ENCODE assay signal across 18 cellular contexts in the genomic region with DNA sequence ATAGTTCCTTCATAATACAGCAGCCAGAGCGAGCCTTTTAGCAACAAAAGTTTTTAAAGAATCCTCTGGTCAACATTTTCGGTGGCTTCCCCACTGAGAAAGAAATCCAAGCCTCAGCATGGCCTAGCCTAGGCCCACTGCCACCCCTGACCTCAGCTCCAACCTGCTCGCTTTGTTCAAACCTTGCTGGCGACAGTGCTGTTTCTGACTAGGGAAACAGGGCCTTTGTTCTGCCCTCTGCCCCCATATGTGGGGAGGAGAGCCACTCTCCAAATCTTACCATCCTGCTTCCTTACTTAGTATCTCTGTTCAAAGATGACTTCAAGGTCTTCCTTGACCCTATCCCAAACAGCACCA.
DNase-seq lines count a peak whose midpoint lies in the region; ATAC-seq, FAIRE-seq and TF ChIP-seq lines count a peak whose summit lies in the region.
"Had no signal": no experiment of that assay in that cellular context is flagged by ENCODE, and none has a peak within 500 bp of the region (broad histone marks: within the 10 kb centered on the region; RNA-seq: fewer than 3 reads in every experiment).

No MANE protein-coding gene starts in this region.

- TF ChIP-seq POLR2A in GM12878 (IDR thresholded peaks at IDR 0.05; ENCODE audit: low read depth, low read length), result peak; percentile 59

- H3K9me3 ChIP-seq in GM12878 (replicated peaks; ENCODE audit: control insufficient read depth, insufficient read depth, low read length), result peaks cover 3% of the 10 kb centered on the region; the same call in 2 of the 3 replicates
- H3K9me3 ChIP-seq: SJSA1 had no signal

- BruUV-seq in Calu3 (replicated peaks; lab: Mats Ljungman, UMichigan) (no TSS peak), GM12878 (replicated peaks; lab: Mats Ljungman, UMichigan) (no TSS peak)

- intact Hi-C loops in Calu3 (cut with micrococcal nuclease; ENCODE audit: unreplicated experiment) (no loop called here), GM12878 (cut with micrococcal nuclease; ENCODE audit: unreplicated experiment) (no loop called here)

- H3K9ac ChIP-seq in GM12878 (ENCODE audit: control insufficient read depth, insufficient read depth, low read length), result no peak overlapping the region
- H3K9ac ChIP-seq: GM23248 had no signal

- H3K4me3 Mint-ChIP-seq in Calu3 (ENCODE audit: low read depth, unreplicated experiment) (no peak overlapping the region), HFFc6 (peak overlapping the region; percentile 5; the same call in 1 of the 2 replicates), memory B cell (no peak overlapping the region)
- H3K4me3 Mint-ChIP-seq: B cell; CD4-positive, alpha-beta T cell had no signal

- H4K20me1 ChIP-seq in GM12878 (ENCODE audit: control insufficient read depth, insufficient read depth), result no peaks in the 10 kb centered on the region

- H3K9me3 Mint-ChIP-seq in Calu3 (ENCODE audit: low read depth, unreplicated experiment) (peaks cover 3% of the 10 kb centered on the region), HFFc6 (no peaks in the 10 kb centered on the region; the same call in 1 of the 2 replicates), memory B cell (peaks cover 9% of the 10 kb centered on the region)

- CTCF ChIA-PET in Calu3 (lab: Charles Lee) (no interaction called here), GM12878 (lab: Yijun Ruan, JAX) (no interaction called here), GM10248 (lab: Yijun Ruan, JAX) (interaction anchor here (0.6 to 1.7 kb wide), 4 partner anchors 9 to 272 kb away, joined by 3 to 4 read pairs (median 3); no protein-coding TSS in a partner anchor)

- no peak for TF ChIP-seq RAD21 in GM12878 (IDR thresholded peaks at IDR 0.05; ENCODE audit: insufficient read depth, low read depth, low read length)

- in situ Hi-C loops in GM12878 (cut with MboI), result no loop called here

- H3K27me3 Mint-ChIP-seq in Calu3 (ENCODE audit: unreplicated experiment) (no peaks in the 10 kb centered on the region), HFFc6 (ENCODE audit: insufficient read depth) (peaks cover 33% of the 10 kb centered on the region), memory B cell (no peaks in the 10 kb centered on the region)
- H3K27me3 Mint-ChIP-seq: B cell; CD4-positive, alpha-beta T cell had no signal

- peaks cover 13% of the 10 kb centered on the region for H3K4me1 ChIP-seq in GM12878 (ENCODE audit: control insufficient read depth, insufficient read depth, low read length)

- H3K27ac ChIP-seq in GM12878 (ENCODE audit: control insufficient read depth, insufficient read depth), result no peak overlapping the region
- H3K27ac ChIP-seq in substantia nigra (ENCODE audit: low read depth, low read length, poor library complexity, severe bottlenecking), result no peak overlapping the region
- H3K27ac ChIP-seq: GM23248, SJSA1 had no signal

- H3K27ac Mint-ChIP-seq in Calu3 (ENCODE audit: unreplicated experiment) (peak overlapping the region; percentile 45), HFFc6 (peak overlapping the region; percentile 3; the same call in 1 of the 2 replicates), memory B cell (peak overlapping the region; percentile 2)
- H3K27ac Mint-ChIP-seq: B cell; CD4-positive, alpha-beta T cell had no signal

- DNase-seq in Calu3, result no peak
- DNase-seq in HFFc6, result no peak
- no peak for DNase-seq in GM12878 (ENCODE audit: low read depth, low spot score)
- no peak for DNase-seq in memory B cell (ENCODE audit: low spot score in 2 of 2)
- DNase-seq in NOMO-1 (lab: John Stamatoyannopoulos, UW; ENCODE audit: unreplicated experiment in 2 of 2), result no peak
- no peak for DNase-seq in substantia nigra (lab: John Stamatoyannopoulos, UW)
- no peak for DNase-seq in GM10248 (ENCODE audit: extremely low spot score)
- DNase-seq: CD4-positive, alpha-beta T cell; GM23248; KBM-7; NCI-H146; NCI-H2081; NCI-H510A; NCI-H774; PC-3 had no signal

- H3K36me3 ChIP-seq in GM12878 (ENCODE audit: control insufficient read depth in 2 of 2, insufficient read depth in 2 of 2, low read length in 1 of 2), result peaks cover 2 to 10% of the 10 kb centered on the region in 2 experiments

- POLR2A ChIA-PET in GM12878 (lab: Charles Lee), result no interaction called here
- POLR2A ChIA-PET in GM10248 (lab: Yijun Ruan, JAX), result no interaction called here

- H2AFZ ChIP-seq in GM12878 (ENCODE audit: control insufficient read depth, low read depth, low read length), result no peak overlapping the region
- H2AFZ ChIP-seq: GM23248 had no signal

- SMC1A ChIA-PET in GM12878 (lab: Charles Lee; ENCODE audit: uncharacterized antibody, unreplicated experiment), result no interaction called here

- FAIRE-seq in GM12878 (lab: Jason Lieb, UNC), result no peak

- no peaks in the 10 kb centered on the region for H3K27me3 ChIP-seq in GM12878 (replicated peaks in 1 of 2; ENCODE audit: control insufficient read depth in 2 of 2, insufficient read depth in 2 of 2, low read length in 1 of 2)
- H3K27me3 ChIP-seq: SJSA1 had no signal

- H3K4me1 Mint-ChIP-seq in Calu3 (ENCODE audit: low read depth, unreplicated experiment) (peaks cover 32% of the 10 kb centered on the region), HFFc6 (ENCODE audit: low read depth) (peaks cover 61% of the 10 kb centered on the region), memory B cell (no peaks in the 10 kb centered on the region)
- H3K4me1 Mint-ChIP-seq: B cell had no signal

- no peaks in the 10 kb centered on the region for H3K79me2 ChIP-seq in GM12878 (ENCODE audit: control insufficient read depth, insufficient read depth, low read length)

- peaks cover 6% of the 10 kb centered on the region for H3K36me3 Mint-ChIP-seq in Calu3 (ENCODE audit: insufficient read depth, unreplicated experiment)
- H3K36me3 Mint-ChIP-seq in HFFc6 (ENCODE audit: low read depth), result peaks cover 31% of the 10 kb centered on the region
- peaks cover 21% of the 10 kb centered on the region for H3K36me3 Mint-ChIP-seq in memory B cell

- RAD21 ChIA-PET in GM12878 (lab: Charles Lee; ENCODE audit: unreplicated experiment), result no interaction called here

- WGBS in GM12878 (ENCODE audit: insufficient coverage, insufficient replicate concordance, low lambda C conversion rate, missing lambda C conversion rate), result 85% methylated on average over 4 of the region's 4 CpGs

- H3K4me2 ChIP-seq in GM12878 (ENCODE audit: control insufficient read depth, insufficient read depth), result no peak overlapping the region

- no peak for TF ChIP-seq EP300 in GM12878 (IDR thresholded peaks at IDR 0.05; ENCODE audit: borderline replicate concordance in 1 of 2, control insufficient read depth in 1 of 2, low read depth in 2 of 2, low read length in 2 of 2)

- TF ChIP-seq CTCF in Calu3 (IDR thresholded peaks at IDR 0.05; ENCODE audit: unreplicated experiment) (no peak), HFFc6 (IDR thresholded peaks at IDR 0.05) (no peak), GM12878 (IDR thresholded peaks at IDR 0.05 in 2 of 3, conservative IDR thresholded peaks at IDR 0.05 in 1 of 3; ENCODE audit: control insufficient read depth in 2 of 3, extremely low read depth in 1 of 3, insufficient read depth in 1 of 3, low read depth in 3 of 3, low read length in 3 of 3) (no peak), GM10248 (IDR thresholded peaks at IDR 0.05; ENCODE audit: control extremely low read depth, extremely low read depth, low read depth, missing control alignments) (no peak)

- H3K4me3 ChIP-seq in GM12878, result no peak overlapping the region
- H3K4me3 ChIP-seq: GM23248, SJSA1 had no signal

- ATAC-seq in GM12878 (no peak), memory B cell (ENCODE audit: low read depth) (no peak)
- ATAC-seq: HCT116, PC-3 had no signal

TF ChIP-seq in GM12878, 131 proteins besides CTCF, POLR2A, EP300 and RAD21:
- TF ChIP-seq, protein P1, sequence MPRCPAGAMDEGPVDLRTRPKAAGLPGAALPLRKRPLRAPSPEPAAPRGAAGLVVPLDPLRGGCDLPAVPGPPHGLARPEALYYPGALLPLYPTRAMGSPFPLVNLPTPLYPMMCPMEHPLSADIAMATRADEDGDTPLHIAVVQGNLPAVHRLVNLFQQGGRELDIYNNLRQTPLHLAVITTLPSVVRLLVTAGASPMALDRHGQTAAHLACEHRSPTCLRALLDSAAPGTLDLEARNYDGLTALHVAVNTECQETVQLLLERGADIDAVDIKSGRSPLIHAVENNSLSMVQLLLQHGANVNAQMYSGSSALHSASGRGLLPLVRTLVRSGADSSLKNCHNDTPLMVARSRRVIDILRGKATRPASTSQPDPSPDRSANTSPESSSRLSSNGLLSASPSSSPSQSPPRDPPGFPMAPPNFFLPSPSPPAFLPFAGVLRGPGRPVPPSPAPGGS (IDR thresholded peaks at IDR 0.05; ENCODE audit: borderline replicate concordance, insufficient read depth, low read depth, low read length, poor library complexity, severe bottlenecking), result peak; percentile 20
- TF ChIP-seq POLR2AphosphoS2 (IDR thresholded peaks at IDR 0.05; ENCODE audit: low read depth, low read length), result peak; percentile 52; the same call in 1 of the 2 replicates
- 0 out of 2 replicates have a peak, but pooled peaks have one; percentile 21 for TF ChIP-seq POLR2AphosphoS5 (IDR thresholded peaks at IDR 0.05; ENCODE audit: low read length)
- no peak for TF ChIP-seq JUNB (IDR thresholded peaks at IDR 0.05)
- TF ChIP-seq, protein P2, sequence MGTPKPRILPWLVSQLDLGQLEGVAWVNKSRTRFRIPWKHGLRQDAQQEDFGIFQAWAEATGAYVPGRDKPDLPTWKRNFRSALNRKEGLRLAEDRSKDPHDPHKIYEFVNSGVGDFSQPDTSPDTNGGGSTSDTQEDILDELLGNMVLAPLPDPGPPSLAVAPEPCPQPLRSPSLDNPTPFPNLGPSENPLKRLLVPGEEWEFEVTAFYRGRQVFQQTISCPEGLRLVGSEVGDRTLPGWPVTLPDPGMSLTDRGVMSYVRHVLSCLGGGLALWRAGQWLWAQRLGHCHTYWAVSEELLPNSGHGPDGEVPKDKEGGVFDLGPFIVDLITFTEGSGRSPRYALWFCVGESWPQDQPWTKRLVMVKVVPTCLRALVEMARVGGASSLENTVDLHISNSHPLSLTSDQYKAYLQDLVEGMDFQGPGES (IDR thresholded peaks at IDR 0.05), result no peak
TF ChIP-seq in GM12878: peak in this region for 3.
